ENCODE assay signal across 8 cellular contexts in genomic region chr1:29122662-29122986, GRCh38. TPM values are rescaled to one million over a fixed set of nuclear protein-coding genes. Genes with fewer than 3 reads are reported as not detected.
A peak's percentile ranks its signal among the peaks of the same experiment; 100 is the strongest.
DNase-seq lines count a peak whose midpoint lies in the region; ATAC-seq and TF ChIP-seq lines count a peak whose summit lies in the region.

No MANE protein-coding gene starts in this region.

- H3K9ac ChIP-seq in NT2/D1 (ENCODE audit: insufficient read length, low read depth) (peak overlapping the region; percentile 97), mucosa of rectum (ENCODE audit: low read depth in 1 of 2, low read length in 2 of 2) (peak overlapping the region in 1 of 2 donors; percentile 57)

- peaks cover 6% of the 10 kb centered on the region for H3K4me1 Mint-ChIP-seq in endothelial cell (ENCODE audit: unreplicated experiment)

- H3K36me3 Mint-ChIP-seq in endothelial cell (ENCODE audit: low read depth, unreplicated experiment) = peaks cover 17% of the 10 kb centered on the region

- H3K4me3 Mint-ChIP-seq in endothelial cell (ENCODE audit: unreplicated experiment) = no peak overlapping the region

- TF ChIP-seq CTCF in AG04450 (IDR thresholded peaks at IDR 0.05; ENCODE audit: low read depth, low read length) (no peak), endothelial cell (IDR thresholded peaks at IDR 0.05; ENCODE audit: unreplicated experiment) (no peak)

- peak overlapping the region; percentile 68 for H3K4me3 ChIP-seq in AG04450 (ENCODE audit: low read depth, low read length)
- H3K4me3 ChIP-seq in NT2/D1 (ENCODE audit: insufficient read length, low read depth) = peak overlapping the region; percentile 92
- peak overlapping the region; percentile 41 to 56 for H3K4me3 ChIP-seq in mucosa of rectum (ENCODE audit: low read length in 2 of 2)

- H3K27me3 ChIP-seq in AG04450 (ENCODE audit: control insufficient read depth, insufficient read depth, low read length) = no peaks in the 10 kb centered on the region
- H3K27me3 ChIP-seq in NT2/D1 (ENCODE audit: insufficient read depth, insufficient read length) = peaks cover 27% of the 10 kb centered on the region
- peaks cover 10 to 20% of the 10 kb centered on the region in 2 donors for H3K27me3 ChIP-seq in mucosa of rectum (ENCODE audit: control insufficient read depth in 2 of 2, insufficient read depth in 2 of 2, low read length in 2 of 2)

- CTCF ChIA-PET in AG04450 (lab: Charles Lee) = interaction anchor here (0.6 to 2.0 kb wide), 4 partner anchors 9 to 338 kb away, joined by 3 to 6 read pairs (median 3); no protein-coding TSS in a partner anchor

- POLR2A ChIA-PET in AG04450 (lab: Yijun Ruan, JAX) = interaction anchor here (0.6 to 1.9 kb wide), 5 partner anchors 24 to 238 kb away, joined by 3 to 11 read pairs (median 5); partner anchors contain the start of gene SRSF4

- peaks cover 17% of the 10 kb centered on the region for H3K4me1 ChIP-seq in NT2/D1 (ENCODE audit: insufficient read depth, insufficient read length)
- H3K4me1 ChIP-seq in mucosa of rectum (ENCODE audit: control insufficient read depth in 2 of 2, insufficient read depth in 2 of 2, low read length in 2 of 2) = peaks cover 15 to 20% of the 10 kb centered on the region in 2 donors

- peaks cover 8% of the 10 kb centered on the region for H3K27me3 Mint-ChIP-seq in endothelial cell (ENCODE audit: unreplicated experiment)

- no peak overlapping the region for H3K27ac Mint-ChIP-seq in endothelial cell (ENCODE audit: unreplicated experiment)

- no peaks in the 10 kb centered on the region for H3K9me3 Mint-ChIP-seq in endothelial cell (ENCODE audit: unreplicated experiment)

- no peak for ATAC-seq in HG03457 (IDR thresholded peaks at IDR 0.05; ENCODE audit: unreplicated experiment)

- H3K27ac ChIP-seq in AG04450 (ENCODE audit: low read depth, low read length) (peak overlapping the region; percentile 78), mucosa of rectum (ENCODE audit: low read depth in 2 of 2, low read length in 2 of 2) (peak overlapping the region; percentile 75 to 86)

- no peaks in the 10 kb centered on the region; the same call in 1 of the 2 replicates for H3K9me3 ChIP-seq in AG04450 (ENCODE audit: control insufficient read depth, insufficient read depth, low read length)
- H3K9me3 ChIP-seq in NT2/D1 (ENCODE audit: insufficient read depth, low read length) = peaks cover 17% of the 10 kb centered on the region; the same call in 1 of the 2 replicates
- no peaks in the 10 kb centered on the region for H3K9me3 ChIP-seq in mucosa of rectum (ENCODE audit: control insufficient read depth in 2 of 2, low read length in 2 of 2)

- H3K36me3 ChIP-seq in NT2/D1 (ENCODE audit: insufficient read depth, insufficient read length, low read length) (peaks cover 26% of the 10 kb centered on the region), mucosa of rectum (ENCODE audit: control insufficient read depth in 2 of 2, insufficient read depth in 2 of 2, low read length in 2 of 2) (peaks cover 0 to 3% of the 10 kb centered on the region in 2 donors)

- DNase-seq in AG04450 (ENCODE audit: low read depth, low spot score) (peak; percentile 43), NT2/D1 (ENCODE audit: low read depth, low spot score) (peak; percentile 47), endothelial cell (ENCODE audit: low spot score) (peak; percentile 15), medulla oblongata (ENCODE audit: extremely low spot score) (no peak), NCI-H526 treated with DMSO at 0.1 percent for 48 hours (lab: John Stamatoyannopoulos, UW) (no peak), SK-N-DZ (ENCODE audit: low spot score) (no peak)

RNA-seq across cellular contexts. Expression of gene TMEM200B, which starts 1.1 kb away (rescaled TPM):
- 9.8 and 10.5 TPM in 2 replicates for polyA plus RNA-seq in AG04450 (2011; rRNA removed)
- polyA minus RNA-seq in AG04450 (2011; rRNA and poly(A)+ RNA removed) = 5.5 and 6.2 TPM in 2 replicates
- total RNA-seq in endothelial cell (ENCODE audit: unreplicated experiment) = 0.95 TPM
- 1.7 and 2.3 TPM in 2 replicates for polyA plus RNA-seq in SK-N-DZ (2014; cell fraction: cytosol; rRNA removed)
- polyA plus RNA-seq in SK-N-DZ (2014; cell fraction: nucleus; rRNA removed) = 12.3 and 12.4 TPM in 2 replicates

RNA-seq across cellular contexts. Expression of gene SRSF4, which starts 59.1 kb away (rescaled TPM):
- 39.7 and 45.6 TPM in 2 replicates for polyA plus RNA-seq in AG04450 (2011; rRNA removed)
- polyA minus RNA-seq in AG04450 (2011; rRNA and poly(A)+ RNA removed) = 31.5 and 36.5 TPM in 2 replicates
- 68.6 TPM for total RNA-seq in endothelial cell (ENCODE audit: unreplicated experiment)
- 34.8 and 42.6 TPM in 2 replicates for polyA plus RNA-seq in SK-N-DZ (2014; cell fraction: cytosol; rRNA removed)
- 32.7 and 42.1 TPM in 2 replicates for polyA plus RNA-seq in SK-N-DZ (2014; cell fraction: nucleus; rRNA removed)

Comparison
In these comparisons a context has a peak if more than half of its experiments do, and no peak if none do; other contexts are left out.
1. DNase-seq: peak in AG04450 (single experiment), NT2/D1 (single experiment) and endothelial cell (single experiment); none in medulla oblongata (single experiment), NCI-H526 treated with DMSO at 0.1 percent for 48 hours (single experiment) and SK-N-DZ (single experiment).
2. Peak in every context shown above with its lines, with median percentiles within 50 percentile points of each other: H3K4me3 ChIP-seq.